Comparison of ENCODE assay signal across 8 cellular contexts in genomic region chr3:155869664-155870063, GRCh38. TPM values are rescaled to one million over a fixed set of nuclear protein-coding genes. Genes with fewer than 3 reads are reported as not detected.
DNase-seq lines count a peak whose midpoint lies in the region; ATAC-seq lines count a peak whose summit lies in the region.

No MANE protein-coding gene starts in this region.

- H3K27ac Mint-ChIP-seq in activated T-helper 17 cell treated with anti-CD3 and anti-CD28 coated beads, Interleukin-2, amount 50 U/mL, for 72 hours = peak overlapping the region; percentile 89

- H3K4me1 Mint-ChIP-seq in activated T-helper 17 cell treated with anti-CD3 and anti-CD28 coated beads, Interleukin-2, amount 50 U/mL, for 72 hours = peaks cover 3% of the 10 kb centered on the region

- DNase-seq in NCI-H526 treated with DMSO at 0.1 percent for 48 hours (lab: John Stamatoyannopoulos, UW) (peak; percentile 66), NCI-H526 (lab: John Stamatoyannopoulos, UW) (no peak), iPS-NIHi11 (ENCODE audit: low spot score) (peak; percentile 24), substantia nigra (lab: John Stamatoyannopoulos, UW) (no peak), CD1c-positive myeloid dendritic cell (ENCODE audit: extremely low spot score) (no peak), H4 (ENCODE audit: low spot score) (no peak), cerebellar nuclear complex (lab: John Stamatoyannopoulos, UW) (no peak)

- no peaks in the 10 kb centered on the region for H3K9me3 Mint-ChIP-seq in activated T-helper 17 cell treated with anti-CD3 and anti-CD28 coated beads, Interleukin-2, amount 50 U/mL, for 72 hours

- peak overlapping the region; percentile 92 for H3K27ac ChIP-seq in substantia nigra (ENCODE audit: low read depth, low read length, poor library complexity, severe bottlenecking)

- H3K27me3 Mint-ChIP-seq in activated T-helper 17 cell treated with anti-CD3 and anti-CD28 coated beads, Interleukin-2, amount 50 U/mL, for 72 hours = no peaks in the 10 kb centered on the region

- H3K36me3 Mint-ChIP-seq in activated T-helper 17 cell treated with anti-CD3 and anti-CD28 coated beads, Interleukin-2, amount 50 U/mL, for 72 hours (ENCODE audit: low read depth) = peaks cover 6% of the 10 kb centered on the region

- peak overlapping the region; percentile 88 for H3K4me3 Mint-ChIP-seq in activated T-helper 17 cell treated with anti-CD3 and anti-CD28 coated beads, Interleukin-2, amount 50 U/mL, for 72 hours

- no peak for ATAC-seq in activated T-helper 17 cell treated with anti-CD3 and anti-CD28 coated beads, Interleukin-2, amount 50 U/mL, for 72 hours (replicated peaks)

RNA-seq across cellular contexts. Expression of gene GMPS, which starts 0.8 kb away (rescaled TPM):
- 100 to 1,000 TPM in 1 of 2 donors, 10 to 100 TPM in 1; 83.5 to 113 TPM for total RNA-seq in activated T-helper 17 cell treated with anti-CD3 and anti-CD28 coated beads, Interleukin-2, amount 50 U/mL, for 72 hours
- 102 and 126 TPM in 2 replicates for total RNA-seq in H4 (2014; rRNA removed; shearing (Covaris generic))

RNA-seq across cellular contexts. Expression of gene SLC33A1, which starts 15.4 kb away (rescaled TPM):
- total RNA-seq in activated T-helper 17 cell treated with anti-CD3 and anti-CD28 coated beads, Interleukin-2, amount 50 U/mL, for 72 hours = 10 to 100 TPM; 21.5 to 23.2 TPM
- total RNA-seq in H4 (2014; rRNA removed; shearing (Covaris generic)) = 36.5 and 45.4 TPM in 2 replicates

Comparison
In these comparisons a context has a peak if more than half of its experiments do, and no peak if none do; other contexts are left out.
1. DNase-seq: peak in NCI-H526 treated with DMSO at 0.1 percent for 48 hours (single experiment) and iPS-NIHi11 (single experiment); none in NCI-H526 (0 of 2), substantia nigra (0 of 49), CD1c-positive myeloid dendritic cell (single experiment), H4 (single experiment) and cerebellar nuclear complex (0 of 2).